In genomic region chr17:44209786-44210341, GRCh38 we compare ENCODE assay signal across 10 cellular contexts. TPM values are rescaled to one million over a fixed set of nuclear protein-coding genes. Genes with fewer than 3 reads are reported as not detected.
DNase-seq lines count a peak whose midpoint lies in the region; ATAC-seq, FAIRE-seq and TF ChIP-seq lines count a peak whose summit lies in the region.
"Had no signal": no experiment of that assay in that cellular context is flagged by ENCODE, and none has a peak within 500 bp of the region (broad histone marks: within the 10 kb centered on the region; RNA-seq: fewer than 3 reads in every experiment).

No MANE protein-coding gene starts in this region.

- H3K4me1 ChIP-seq in MM.1S (ENCODE audit: low read length) (peaks cover 17% of the 10 kb centered on the region), K562 (replicated peaks in 1 of 2; ENCODE audit: control insufficient read depth in 2 of 2, insufficient read depth in 2 of 2, low read length in 2 of 2) (peaks cover 15 to 51% of the 10 kb centered on the region in 2 experiments; a peak in 4 of 5 replicates), HAP-1 (peaks cover 3% of the 10 kb centered on the region; the same call in 1 of the 2 replicates)

- no peak for TF ChIP-seq CTCF in MM.1S (IDR thresholded peaks at IDR 0.05; ENCODE audit: low read length)
- no peak for TF ChIP-seq CTCF in K562 (IDR thresholded peaks at IDR 0.05 in 2 of 3, conservative IDR thresholded peaks at IDR 0.05 in 1 of 3; ENCODE audit: insufficient read depth in 2 of 3, low read depth in 1 of 3, low read length in 3 of 3)
- TF ChIP-seq CTCF in brain microvascular endothelial cell (IDR thresholded peaks at IDR 0.05; ENCODE audit: low read depth, low read length, missing control alignments), result no peak

- intact Hi-C loops in K562 (cut with micrococcal nuclease), result loop anchor here (1.0 to 2.0 kb wide), 4 partner anchors 56 to 313 kb away; partner anchors contain the start of gene GRN

- peaks cover under 1% of the 10 kb centered on the region for H3K36me3 ChIP-seq in MM.1S (replicated peaks; ENCODE audit: insufficient read depth, low read length)
- H3K36me3 ChIP-seq in K562 (ENCODE audit: control insufficient read depth, insufficient read depth, low read length), result peaks cover 76% of the 10 kb centered on the region
- H3K36me3 ChIP-seq in HAP-1 (replicated peaks), result peaks cover 66% of the 10 kb centered on the region
- H3K36me3 ChIP-seq in brain microvascular endothelial cell (replicated peaks), result peaks cover 50% of the 10 kb centered on the region
- H3K36me3 ChIP-seq: ovary had no signal

- POLR2A ChIA-PET in K562 (lab: Yijun Ruan, JAX), result interaction anchor here (0.6 to 3.6 kb wide), 11 partner anchors 10 to 326 kb away, joined by 3 to 16 read pairs (median 3); partner anchors contain the start of genes ATXN7L3, GRN, SLC25A39 and UBTF

- H3K9me1 ChIP-seq in K562 (ENCODE audit: control insufficient read depth, insufficient read depth, low read length), result peaks cover 4% of the 10 kb centered on the region

- H3K4me3 ChIP-seq in MM.1S (ENCODE audit: low read length) (peak overlapping the region; percentile 41; the same call in 1 of the 2 replicates), K562 (no peak overlapping the region), skin epidermis (no peak overlapping the region), HAP-1 (no peak overlapping the region), brain microvascular endothelial cell (ENCODE audit: low read depth, low read length) (no peak overlapping the region)
- H3K4me3 ChIP-seq: cardiac muscle cell, ovary had no signal

- H3K9me3 ChIP-seq in MM.1S (replicated peaks; ENCODE audit: insufficient read depth, low read length) (no peaks in the 10 kb centered on the region), K562 (replicated peaks; ENCODE audit: control insufficient read depth, insufficient read depth, low read depth, low read length) (no peaks in the 10 kb centered on the region), HAP-1 (no peaks in the 10 kb centered on the region)
- H3K9me3 ChIP-seq: ovary had no signal

- CTCF ChIA-PET in K562 (lab: Yijun Ruan, JAX; ENCODE audit: low intra/inter-chr PET ratio), result interaction anchor here (0.7 to 3.9 kb wide), 12 partner anchors 9 to 655 kb away, joined by 3 to 42 read pairs (median 6); partner anchors contain the start of genes GRN and UBTF

- TF ChIP-seq RAD21 in K562 (CRISPR knock-in tag; conservative IDR thresholded peaks at IDR 0.05 in 1 of 2, IDR thresholded peaks at IDR 0.05 in 1 of 2), result no peak

- TF ChIP-seq EP300 in K562 (IDR thresholded peaks at IDR 0.05; ENCODE audit: low read length), result no peak

- H3K27me3 ChIP-seq in MM.1S (replicated peaks; ENCODE audit: insufficient read depth, low read length) (no peaks in the 10 kb centered on the region), K562 (ENCODE audit: control insufficient read depth in 2 of 2, insufficient read depth in 2 of 2, low read length in 2 of 2) (no peaks in the 10 kb centered on the region), HAP-1 (ENCODE audit: low read depth) (no peaks in the 10 kb centered on the region), brain microvascular endothelial cell (replicated peaks) (no peaks in the 10 kb centered on the region)
- H3K27me3 ChIP-seq: cardiac muscle cell, ovary had no signal

- no peaks in the 10 kb centered on the region for H3K9me2 ChIP-seq in MM.1S (replicated peaks; ENCODE audit: insufficient read depth, low read length)

- DNase-seq in MM.1S, result no peak
- DNase-seq in K562 (ENCODE audit: extremely low read depth in 1 of 4, low spot score in 3 of 4), result no peak
- no peak for DNase-seq in NCI-H1694 (lab: John Stamatoyannopoulos, UW)
- DNase-seq in HAP-1 (ENCODE audit: low spot score in 2 of 2), result no peak
- DNase-seq in brain microvascular endothelial cell, result no peak

- ATAC-seq in GM18511 (IDR thresholded peaks at IDR 0.05; ENCODE audit: unreplicated experiment), result peak; percentile 50
- no peak for ATAC-seq in K562
- ATAC-seq in HG03039 (IDR thresholded peaks at IDR 0.05; ENCODE audit: unreplicated experiment), result no peak

- TSS peak; percentile 12 for BruUV-seq in K562 (replicated peaks; lab: Mats Ljungman, UMichigan)

- H3K4me2 ChIP-seq in MM.1S (ENCODE audit: low read depth, low read length), result peak overlapping the region; percentile 92
- peak overlapping the region; percentile 28 for H3K4me2 ChIP-seq in K562 (ENCODE audit: insufficient read depth, low read length)

- H4K20me1 ChIP-seq in MM.1S (ENCODE audit: insufficient read depth, low read length), result no peaks in the 10 kb centered on the region
- peaks cover 12% of the 10 kb centered on the region for H4K20me1 ChIP-seq in K562 (replicated peaks; ENCODE audit: control insufficient read depth, insufficient read depth, low read length)

- peaks cover 12% of the 10 kb centered on the region for H3K79me2 ChIP-seq in MM.1S (ENCODE audit: low read length)
- H3K79me2 ChIP-seq in K562 (ENCODE audit: control insufficient read depth, insufficient read depth, low read length), result peaks cover 6% of the 10 kb centered on the region; the same call in 1 of the 3 replicates

- H3K27ac ChIP-seq in MM.1S (ENCODE audit: low read length) (no peak overlapping the region), K562 (ENCODE audit: extremely low read depth, low read depth, low read length) (0 out of 3 replicates have a peak overlapping the region, but pooled peaks have one; percentile 50), skin epidermis (peak overlapping the region in 12 of 21 experiments; percentile 0 to 71 (median 48)), brain microvascular endothelial cell (no peak overlapping the region)

- WGBS in K562 (ENCODE audit: insufficient coverage, low coverage, missing lambda C conversion rate), result 67% methylated on average over 11 of the region's 11 CpGs

- in situ Hi-C loops in K562 (cut with MboI), result loop anchor here (5.0 kb wide), 1 partner anchor 117 kb away; no protein-coding TSS in a partner anchor
- in situ Hi-C loops in HAP-1 (cut with MboI; ENCODE audit: low sequenced_read_pairs), result loop anchor here (5.0 kb wide), 1 partner anchor 117 kb away; no protein-coding TSS in a partner anchor
- in situ Hi-C loops in brain microvascular endothelial cell (cut with HindIII; ENCODE audit: low pct_ligation_motif_present, low sequenced_read_pairs), result loop anchor here (10.0 kb wide), 1 partner anchor 115 kb away; the partner anchor contains the start of gene SLC25A39

- peaks cover 27% of the 10 kb centered on the region for H3F3A ChIP-seq in MM.1S (ENCODE audit: insufficient read depth, low read length)

- no peak overlapping the region for H2AFZ ChIP-seq in MM.1S (ENCODE audit: low read length)
- H2AFZ ChIP-seq in K562 (ENCODE audit: low read depth, low read length), result no peak overlapping the region

- H3K9ac ChIP-seq in MM.1S (ENCODE audit: low read length) (peak overlapping the region; percentile 49; the same call in 1 of the 2 replicates), K562 (ENCODE audit: insufficient read depth in 1 of 2, low read depth in 2 of 2, low read length in 2 of 2) (peak overlapping the region; percentile 56 to 82; a peak in 3 of 4 replicates)

- TF ChIP-seq POLR2A in K562 (conservative IDR thresholded peaks at IDR 0.05), result 0 out of 2 replicates have a peak, but pooled peaks have one; percentile 32

- peak; percentile 67 for FAIRE-seq in K562 (lab: Jason Lieb, UNC)

RNA-seq across cellular contexts. Expression of gene UBTF, which starts 9.6 kb away (rescaled TPM):
- total RNA-seq in K562 (2011; cell fraction: chromatin; rRNA removed; ENCODE audit: low replicate concordance), result 89.5 and 158 TPM in 2 replicates
- 66.7 and 67.4 TPM in 2 replicates for total RNA-seq in K562 (2011; cell fraction: nucleolus; rRNA removed)
- total RNA-seq in K562 (2011; cell fraction: nucleoplasm; rRNA removed), result 88.9 and 94.8 TPM in 2 replicates
- 107 and 113 TPM in 2 replicates for total RNA-seq in K562 (2014; rRNA removed)
- total RNA-seq in K562 (2014; rRNA removed; fragmentation: Illumina TruSeq; extraction: Trizol), result 50.3 and 53.8 TPM in 2 replicates
- total RNA-seq in K562 (2015; rRNA removed; fragmentation: Illumina TruSeq; extraction: Trizol), result 85.8 and 86.3 TPM in 2 replicates
- total RNA-seq in K562 (2021), result 90.1 and 93.9 TPM in 2 replicates
- polyA plus RNA-seq in K562 (2011; rRNA removed), result 28.5 and 31.4 TPM in 2 replicates
- 15.1 and 15.4 TPM in 2 replicates for polyA plus RNA-seq in K562 (2011; cell fraction: cytosol; rRNA removed)
- polyA plus RNA-seq in K562 (2011; cell fraction: nucleus; rRNA removed), result 56.9 and 86.7 TPM in 2 replicates
- 61.3 and 68.3 TPM in 2 replicates for polyA plus RNA-seq in K562 (2012)
- polyA plus RNA-seq in K562 (2014; fragmentation: Illumina TruSeq; extraction: Trizol), result 96.5 and 110 TPM in 2 replicates
- polyA plus RNA-seq in K562 (2014; fragmentation: Nextera tagmentation; extraction: Ambion mirVana), result 1 to 10 TPM; 1.2 to 1.5 TPM
- 75.8 and 83.6 TPM in 2 replicates for polyA plus RNA-seq in K562 (2014; rRNA removed)
- 30.2 and 35.1 TPM in 2 replicates for polyA minus RNA-seq in K562 (2011; rRNA and poly(A)+ RNA removed)
- 21.8 and 22.2 TPM in 2 replicates for polyA minus RNA-seq in K562 (2011; cell fraction: cytosol; rRNA and poly(A)+ RNA removed)
- polyA minus RNA-seq in K562 (2011; cell fraction: nucleus; rRNA and poly(A)+ RNA removed), result 34.5 and 53.5 TPM in 2 replicates

RNA-seq across cellular contexts. Expression of gene ATXN7L3, which starts 10.2 kb away (rescaled TPM):
- total RNA-seq in K562 (2011; cell fraction: chromatin; rRNA removed; ENCODE audit: low replicate concordance), result 51.6 and 129 TPM in 2 replicates
- 62.6 and 75.4 TPM in 2 replicates for total RNA-seq in K562 (2011; cell fraction: nucleolus; rRNA removed)
- total RNA-seq in K562 (2011; cell fraction: nucleoplasm; rRNA removed), result 53.1 and 57.1 TPM in 2 replicates
- 37.9 and 39.0 TPM in 2 replicates for total RNA-seq in K562 (2014; rRNA removed)
- total RNA-seq in K562 (2014; rRNA removed; fragmentation: Illumina TruSeq; extraction: Trizol), result 22.7 and 23.9 TPM in 2 replicates
- 30.5 and 30.9 TPM in 2 replicates for total RNA-seq in K562 (2015; rRNA removed; fragmentation: Illumina TruSeq; extraction: Trizol)
- total RNA-seq in K562 (2021), result 56.4 and 66.1 TPM in 2 replicates
- polyA plus RNA-seq in K562 (2011; rRNA removed), result 31.5 and 33.2 TPM in 2 replicates
- polyA plus RNA-seq in K562 (2011; cell fraction: cytosol; rRNA removed), result 36.0 and 37.1 TPM in 2 replicates
- polyA plus RNA-seq in K562 (2011; cell fraction: nucleus; rRNA removed), result 79.2 and 91.4 TPM in 2 replicates
- polyA plus RNA-seq in K562 (2012), result 32.1 and 40.8 TPM in 2 replicates
- polyA plus RNA-seq in K562 (2014; fragmentation: Illumina TruSeq; extraction: Trizol), result 39.1 and 39.4 TPM in 2 replicates
- polyA plus RNA-seq in K562 (2014; fragmentation: Nextera tagmentation; extraction: Ambion mirVana), result under 1 TPM; 0.62 to 0.90 TPM
- polyA plus RNA-seq in K562 (2014; rRNA removed), result 34.9 and 45.5 TPM in 2 replicates
- 42.8 and 44.3 TPM in 2 replicates for polyA minus RNA-seq in K562 (2011; rRNA and poly(A)+ RNA removed)
- 17.8 and 23.8 TPM in 2 replicates for polyA minus RNA-seq in K562 (2011; cell fraction: cytosol; rRNA and poly(A)+ RNA removed)
- 35.0 and 46.0 TPM in 2 replicates for polyA minus RNA-seq in K562 (2011; cell fraction: nucleus; rRNA and poly(A)+ RNA removed)

RNA-seq across cellular contexts. Expression of gene TMUB2, which starts 23.1 kb away (rescaled TPM):
- total RNA-seq in K562 (2011; cell fraction: chromatin; rRNA removed; ENCODE audit: low replicate concordance), result 38.1 and 99.8 TPM in 2 replicates
- total RNA-seq in K562 (2011; cell fraction: nucleolus; rRNA removed), result 73.8 and 91.2 TPM in 2 replicates
- 60.6 and 66.9 TPM in 2 replicates for total RNA-seq in K562 (2011; cell fraction: nucleoplasm; rRNA removed)
- total RNA-seq in K562 (2014; rRNA removed), result 16.3 and 25.4 TPM in 2 replicates
- 8.4 and 9.7 TPM in 2 replicates for total RNA-seq in K562 (2014; rRNA removed; fragmentation: Illumina TruSeq; extraction: Trizol)
- total RNA-seq in K562 (2015; rRNA removed; fragmentation: Illumina TruSeq; extraction: Trizol), result 15.6 and 15.8 TPM in 2 replicates
- 20.3 and 21.1 TPM in 2 replicates for total RNA-seq in K562 (2021)
- polyA plus RNA-seq in K562 (2011; rRNA removed), result 24.1 and 29.5 TPM in 2 replicates
- polyA plus RNA-seq in K562 (2011; cell fraction: cytosol; rRNA removed), result 31.6 and 38.9 TPM in 2 replicates
- polyA plus RNA-seq in K562 (2011; cell fraction: nucleus; rRNA removed), result 115 and 122 TPM in 2 replicates
- polyA plus RNA-seq in K562 (2012), result 20.3 and 28.3 TPM in 2 replicates
- polyA plus RNA-seq in K562 (2014; fragmentation: Illumina TruSeq; extraction: Trizol), result 24.0 and 26.8 TPM in 2 replicates
- polyA plus RNA-seq in K562 (2014; fragmentation: Nextera tagmentation; extraction: Ambion mirVana), result 1 to 10 TPM; 4.1 to 6.2 TPM
- polyA plus RNA-seq in K562 (2014; rRNA removed), result 27.3 and 29.8 TPM in 2 replicates
- 10.3 and 12.0 TPM in 2 replicates for polyA minus RNA-seq in K562 (2011; rRNA and poly(A)+ RNA removed)
- 7.9 and 10.4 TPM in 2 replicates for polyA minus RNA-seq in K562 (2011; cell fraction: cytosol; rRNA and poly(A)+ RNA removed)
- polyA minus RNA-seq in K562 (2011; cell fraction: nucleus; rRNA and poly(A)+ RNA removed), result 13.3 and 18.0 TPM in 2 replicates

RNA-seq across cellular contexts. Expression of gene ASB16, which starts 39.4 kb away (rescaled TPM):
- 0.44 TPM in 1 of 2 replicates, not detected in the other for total RNA-seq in K562 (2011; cell fraction: chromatin; rRNA removed; ENCODE audit: low replicate concordance)
- total RNA-seq in K562 (2011; cell fraction: nucleolus; rRNA removed), result 0.33 and 0.39 TPM in 2 replicates
- 0.31 TPM in 1 of 2 replicates, not detected in the other for total RNA-seq in K562 (2011; cell fraction: nucleoplasm; rRNA removed)
- total RNA-seq in K562 (2014; rRNA removed) (not detected in 2 replicates), K562 (2014; rRNA removed; fragmentation: Illumina TruSeq; extraction: Trizol) (not detected in 2 replicates), K562 (2015; rRNA removed; fragmentation: Illumina TruSeq; extraction: Trizol) (not detected in 2 replicates), K562 (2021) (not detected in 2 replicates)
- polyA plus RNA-seq in K562 (2011; rRNA removed) (0.07 and 0.14 TPM in 2 replicates), K562 (2014; fragmentation: Illumina TruSeq; extraction: Trizol) (not detected in 2 replicates), K562 (2014; fragmentation: Nextera tagmentation; extraction: Ambion mirVana) (under 1 TPM in 1 of 2 experiments, not detected in 1; 0.03 TPM), K562 (2014; rRNA removed) (0.23 TPM in 1 of 2 replicates, not detected in the other)
- 0.03 and 0.04 TPM in 2 replicates for polyA plus RNA-seq in K562 (2011; cell fraction: cytosol; rRNA removed)
- polyA plus RNA-seq in K562 (2011; cell fraction: nucleus; rRNA removed), result 0.07 and 0.24 TPM in 2 replicates
- 1.0 and 1.8 TPM in 2 replicates for polyA plus RNA-seq in K562 (2012)
- polyA minus RNA-seq in K562 (2011; rRNA and poly(A)+ RNA removed), result not detected in 2 replicates
- polyA minus RNA-seq in K562 (2011; cell fraction: cytosol; rRNA and poly(A)+ RNA removed), result not detected in 2 replicates
- not detected in 2 replicates for polyA minus RNA-seq in K562 (2011; cell fraction: nucleus; rRNA and poly(A)+ RNA removed)

RNA-seq across cellular contexts. Expression of gene SLC4A1, which starts 58.1 kb away (rescaled TPM):
- 2.0 and 2.5 TPM in 2 replicates for total RNA-seq in K562 (2011; cell fraction: chromatin; rRNA removed; ENCODE audit: low replicate concordance)
- 3.3 and 4.1 TPM in 2 replicates for total RNA-seq in K562 (2011; cell fraction: nucleolus; rRNA removed)
- total RNA-seq in K562 (2011; cell fraction: nucleoplasm; rRNA removed), result 2.4 and 4.0 TPM in 2 replicates
- total RNA-seq in K562 (2014; rRNA removed), result 0.53 and 1.00 TPM in 2 replicates
- total RNA-seq in K562 (2014; rRNA removed; fragmentation: Illumina TruSeq; extraction: Trizol), result 0.25 and 0.32 TPM in 2 replicates
- 0.14 and 0.19 TPM in 2 replicates for total RNA-seq in K562 (2015; rRNA removed; fragmentation: Illumina TruSeq; extraction: Trizol)
- 0.81 and 0.84 TPM in 2 replicates for total RNA-seq in K562 (2021)
- polyA plus RNA-seq in K562 (2011; rRNA removed), result 0.71 and 0.80 TPM in 2 replicates
- 0.68 and 1.3 TPM in 2 replicates for polyA plus RNA-seq in K562 (2011; cell fraction: cytosol; rRNA removed)
- 0.21 and 1.1 TPM in 2 replicates for polyA plus RNA-seq in K562 (2011; cell fraction: nucleus; rRNA removed)
- polyA plus RNA-seq in K562 (2012), result 0.65 and 3.0 TPM in 2 replicates
- 0.61 and 0.88 TPM in 2 replicates for polyA plus RNA-seq in K562 (2014; fragmentation: Illumina TruSeq; extraction: Trizol)
- under 1 TPM; 0.22 to 0.37 TPM for polyA plus RNA-seq in K562 (2014; fragmentation: Nextera tagmentation; extraction: Ambion mirVana)
- polyA plus RNA-seq in K562 (2014; rRNA removed), result 0.53 and 0.57 TPM in 2 replicates
- 0.45 and 0.98 TPM in 2 replicates for polyA minus RNA-seq in K562 (2011; rRNA and poly(A)+ RNA removed)
- polyA minus RNA-seq in K562 (2011; cell fraction: cytosol; rRNA and poly(A)+ RNA removed), result 0.46 and 0.67 TPM in 2 replicates
- 0.11 and 0.40 TPM in 2 replicates for polyA minus RNA-seq in K562 (2011; cell fraction: nucleus; rRNA and poly(A)+ RNA removed)
- total RNA-seq: cardiac muscle cell had no signal
- polyA plus RNA-seq: cardiac muscle cell, ovary had no signal

Comparison
In these comparisons a context has a peak if more than half of its experiments do, and no peak if none do; other contexts are left out.
1. H3K27ac ChIP-seq: peak in K562 (single experiment) and skin epidermis (12 of 21); none in MM.1S (single experiment) and brain microvascular endothelial cell (single experiment).